In the genomic region with DNA sequence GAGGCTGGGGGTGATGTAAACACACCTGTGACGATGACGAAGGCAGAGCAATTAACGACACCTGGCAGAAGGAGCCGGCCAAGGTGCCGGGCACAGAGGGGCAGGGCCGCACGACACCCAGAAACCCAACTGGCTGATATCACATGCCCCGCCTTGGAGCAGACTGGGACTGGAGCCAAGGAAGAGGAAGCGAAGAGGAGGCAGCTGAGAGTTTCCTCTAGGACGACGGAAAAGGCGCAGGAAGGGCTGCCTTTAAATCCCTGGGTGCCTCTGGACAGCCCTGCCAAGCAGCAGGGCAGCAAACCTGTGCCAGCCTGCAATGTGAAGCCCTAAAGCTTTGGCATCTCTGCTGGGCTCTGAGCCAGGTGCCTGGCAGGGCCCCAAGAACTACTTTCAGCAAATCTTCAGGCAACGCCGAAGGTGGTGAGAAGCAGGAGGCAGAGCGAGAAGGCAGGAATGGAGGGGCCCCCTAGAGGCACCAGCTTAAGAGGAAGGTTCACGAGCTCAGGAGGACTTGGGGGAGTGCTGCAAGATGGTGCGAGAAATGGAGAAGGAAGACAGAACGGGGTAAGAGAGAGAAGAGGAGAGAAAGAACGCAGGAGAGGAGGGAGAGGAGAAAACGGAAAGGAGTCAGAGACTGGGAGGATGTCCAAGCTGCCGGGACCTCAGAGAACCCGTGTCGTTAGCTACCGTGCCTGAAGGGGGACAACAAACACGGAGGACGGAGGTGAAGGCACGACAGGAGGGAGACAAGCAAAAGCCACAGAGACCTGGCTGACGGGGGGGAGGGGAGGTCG, we compare ENCODE assay signal across 8 cellular contexts. TPM values are rescaled to one million over a fixed set of nuclear protein-coding genes. Genes with fewer than 3 reads are reported as not detected.
DNase-seq lines count a peak whose midpoint lies in the region; ATAC-seq and TF ChIP-seq lines count a peak whose summit lies in the region.

No MANE protein-coding gene starts in this region.

- no peaks in the 10 kb centered on the region for H3K27me3 ChIP-seq in mesendoderm (ENCODE audit: insufficient read depth, low read length, poor library complexity)
- no peaks in the 10 kb centered on the region for H3K27me3 ChIP-seq in tibial nerve

- H3K9me3 Mint-ChIP-seq in activated CD4-positive, alpha-beta T cell treated with anti-CD3 and anti-CD28 coated beads, Interleukin-2, amount 10 ng/mL, durations not matched to agents 24 days and 14 days, result no peaks in the 10 kb centered on the region
- H3K9me3 Mint-ChIP-seq in effector memory CD8-positive, alpha-beta T cell, result no peaks in the 10 kb centered on the region

- no peak overlapping the region for H2BK120ac ChIP-seq in mesendoderm (ENCODE audit: low read depth, low read length)

- peak overlapping the region; percentile 25 for H3K4me3 Mint-ChIP-seq in activated CD4-positive, alpha-beta T cell treated with anti-CD3 and anti-CD28 coated beads, Interleukin-2, amount 10 ng/mL, durations not matched to agents 24 days and 14 days
- peak overlapping the region; percentile 58 to 64 for H3K4me3 Mint-ChIP-seq in effector memory CD8-positive, alpha-beta T cell

- no peak overlapping the region for H3K4ac ChIP-seq in mesendoderm (ENCODE audit: low read depth, low read length)

- H3K27ac ChIP-seq in mesendoderm (ENCODE audit: low read depth, low read length) (no peak overlapping the region), tibial nerve (peak overlapping the region; percentile 51 to 79 (median 72))

- no CpG with 5 or more reads among the region's 29 CpGs for WGBS in mesendoderm (ENCODE audit: extremely low coverage, insufficient coverage, low lambda C conversion rate)
- WGBS in tibial nerve, 2 donors, result 11 to 19% methylated on average over 29 of the region's 29 CpGs

- no peak for TF ChIP-seq POLR2A in tibial nerve (IDR thresholded peaks at IDR 0.05)

- no peaks in the 10 kb centered on the region for H3K79me2 ChIP-seq in mesendoderm (ENCODE audit: control insufficient read depth, insufficient read depth, low read length)

- TF ChIP-seq EP300 in tibial nerve (IDR thresholded peaks at IDR 0.05), result peak in 1 of 2 donors; percentile 28

- intact Hi-C loops in activated CD4-positive, alpha-beta T cell treated with anti-CD3 and anti-CD28 coated beads, Interleukin-2, amount 10 ng/mL, durations not matched to agents 24 days and 14 days (cut with micrococcal nuclease), result no loop called here

- no peaks in the 10 kb centered on the region for H3K79me1 ChIP-seq in mesendoderm (ENCODE audit: low read length)

- DNase-seq in DMS153 treated with DMSO at 0.1 percent for 48 hours (lab: John Stamatoyannopoulos, UW; ENCODE audit: unreplicated experiment) (peak; percentile 98), NCI-H2029 (lab: John Stamatoyannopoulos, UW) (peak; percentile 88), mesendoderm (peak; percentile 56), tibial nerve (ENCODE audit: low spot score in 2 of 2) (peak; percentile 69 to 73), HuH-7 (ENCODE audit: low spot score) (no peak), 8988T (no peak)
- DNase-seq in activated CD4-positive, alpha-beta T cell treated with anti-CD3 and anti-CD28 coated beads, Interleukin-2, amount 10 ng/mL, durations not matched to agents 24 days and 14 days, result peak; percentile 59
- peak in 2 of 3 experiments; percentile 15 to 24 for DNase-seq in effector memory CD8-positive, alpha-beta T cell

- H2AK5ac ChIP-seq in mesendoderm (ENCODE audit: low read length), result no peak overlapping the region

- H4K8ac ChIP-seq in mesendoderm (ENCODE audit: low read depth, low read length), result no peak overlapping the region

- no peaks in the 10 kb centered on the region for H3K36me3 ChIP-seq in mesendoderm (ENCODE audit: control insufficient read depth, insufficient read depth, low read length)
- peaks cover 0 to 21% (median 0%) of the 10 kb centered on the region in 3 donors for H3K36me3 ChIP-seq in tibial nerve

- ATAC-seq in effector memory CD8-positive, alpha-beta T cell (replicated peaks), result peak; percentile 63

- H3K4me2 ChIP-seq in mesendoderm (ENCODE audit: low read length), result peak overlapping the region; percentile 26

- H3K4me1 ChIP-seq in mesendoderm (ENCODE audit: control insufficient read depth, low read depth, low read length), result no peaks in the 10 kb centered on the region
- H3K4me1 ChIP-seq in tibial nerve, result peaks cover 0 to 87% (median 43%) of the 10 kb centered on the region in 4 donors

- no peak overlapping the region for H3K4me3 ChIP-seq in mesendoderm (ENCODE audit: low read length)
- peak overlapping the region; percentile 8 to 20 (median 14) for H3K4me3 ChIP-seq in tibial nerve

- no peaks in the 10 kb centered on the region for H3K36me3 Mint-ChIP-seq in activated CD4-positive, alpha-beta T cell treated with anti-CD3 and anti-CD28 coated beads, Interleukin-2, amount 10 ng/mL, durations not matched to agents 24 days and 14 days (ENCODE audit: low read depth)
- peaks cover 3% of the 10 kb centered on the region for H3K36me3 Mint-ChIP-seq in effector memory CD8-positive, alpha-beta T cell (ENCODE audit: insufficient read depth)

- H2BK5ac ChIP-seq in mesendoderm (ENCODE audit: low read length), result no peak overlapping the region

- H3K9me3 ChIP-seq in tibial nerve, result no peaks in the 10 kb centered on the region

- H3K4me1 Mint-ChIP-seq in activated CD4-positive, alpha-beta T cell treated with anti-CD3 and anti-CD28 coated beads, Interleukin-2, amount 10 ng/mL, durations not matched to agents 24 days and 14 days, result peaks cover 4% of the 10 kb centered on the region
- peaks cover 5 to 12% of the 10 kb centered on the region in 2 donors for H3K4me1 Mint-ChIP-seq in effector memory CD8-positive, alpha-beta T cell (ENCODE audit: low read depth in 2 of 2)

- no peak overlapping the region for H4K5ac ChIP-seq in mesendoderm (ENCODE audit: low read length)

- peaks cover 24% of the 10 kb centered on the region for H3K27me3 Mint-ChIP-seq in activated CD4-positive, alpha-beta T cell treated with anti-CD3 and anti-CD28 coated beads, Interleukin-2, amount 10 ng/mL, durations not matched to agents 24 days and 14 days
- peaks cover 40 to 62% of the 10 kb centered on the region in 2 donors for H3K27me3 Mint-ChIP-seq in effector memory CD8-positive, alpha-beta T cell

- no peak overlapping the region for H3K23ac ChIP-seq in mesendoderm (ENCODE audit: low read length)

- TF ChIP-seq CTCF in tibial nerve (IDR thresholded peaks at IDR 0.05), result no peak

- H2BK15ac ChIP-seq in mesendoderm (replicated peaks; ENCODE audit: low read depth), result no peak overlapping the region

- peak overlapping the region; percentile 38 for H3K9ac ChIP-seq in mesendoderm (ENCODE audit: low read length)

- no peak overlapping the region for H3K18ac ChIP-seq in mesendoderm (ENCODE audit: low read length)

- H3K56ac ChIP-seq in mesendoderm (ENCODE audit: low read length), result peak overlapping the region; percentile 51

- no peak overlapping the region for H3K27ac Mint-ChIP-seq in activated CD4-positive, alpha-beta T cell treated with anti-CD3 and anti-CD28 coated beads, Interleukin-2, amount 10 ng/mL, durations not matched to agents 24 days and 14 days
- peak overlapping the region; percentile 2 to 29 for H3K27ac Mint-ChIP-seq in effector memory CD8-positive, alpha-beta T cell

RNA-seq across cellular contexts. Expression of a gene that starts 25.3 kb away (rescaled TPM):
- total RNA-seq in activated CD4-positive, alpha-beta T cell treated with anti-CD3 and anti-CD28 coated beads, Interleukin-2, amount 10 ng/mL, durations not matched to agents 24 days and 14 days, result 64.0 and 64.4 TPM in 2 replicates
- polyA plus RNA-seq in mesendoderm (2013, experiment 1 of 2), result 48.7 TPM
- polyA plus RNA-seq in mesendoderm (2013, experiment 2 of 2), result 49.2 TPM
- 100 to 1,000 TPM in 1 of 4 donors, 10 to 100 TPM in 3; 62.5 to 108 (median 89.7) TPM for total RNA-seq in tibial nerve

RNA-seq across cellular contexts. Expression of a gene that starts 33.8 kb away (rescaled TPM):
- not detected in 2 replicates for total RNA-seq in activated CD4-positive, alpha-beta T cell treated with anti-CD3 and anti-CD28 coated beads, Interleukin-2, amount 10 ng/mL, durations not matched to agents 24 days and 14 days
- polyA plus RNA-seq in mesendoderm (2013, experiment 1 of 2), result 3.3 TPM
- 3.5 TPM for polyA plus RNA-seq in mesendoderm (2013, experiment 2 of 2)
- total RNA-seq in tibial nerve, result 100 to 1,000 TPM; 147 to 311 (median 212) TPM

RNA-seq across cellular contexts. Expression of a gene that starts 52.5 kb away (rescaled TPM):
- not detected in 2 replicates for total RNA-seq in activated CD4-positive, alpha-beta T cell treated with anti-CD3 and anti-CD28 coated beads, Interleukin-2, amount 10 ng/mL, durations not matched to agents 24 days and 14 days
- polyA plus RNA-seq in mesendoderm (2013, experiment 1 of 2), result 0.04 TPM
- 0.04 TPM for polyA plus RNA-seq in mesendoderm (2013, experiment 2 of 2)
- 1 to 10 TPM in 1 of 4 donors, under 1 TPM in 1, not detected in 2; 0.21 to 2.5 TPM for total RNA-seq in tibial nerve

Comparison
In these comparisons a context has a peak if more than half of its experiments do, and no peak if none do; other contexts are left out.
1. DNase-seq: peak in DMS153 treated with DMSO at 0.1 percent for 48 hours (single experiment), NCI-H2029 (single experiment), activated CD4-positive, alpha-beta T cell treated with anti-CD3 and anti-CD28 coated beads, Interleukin-2, amount 10 ng/mL, durations not matched to agents 24 days and 14 days (single experiment), effector memory CD8-positive, alpha-beta T cell (2 of 3), mesendoderm (single experiment) and tibial nerve (2 of 2); none in HuH-7 (single experiment) and 8988T (single experiment).
2. RNA of a gene that starts 33.8 kb away (total RNA-seq): 147 to 311 TPM in tibial nerve; not detected in activated CD4-positive, alpha-beta T cell treated with anti-CD3 and anti-CD28 coated beads, Interleukin-2, amount 10 ng/mL, durations not matched to agents 24 days and 14 days; every median in the first group is over 100 times any median in the second.